1 cellular context compared by ENCODE assay signal in genomic region chr14:51625170-51625569, GRCh38.
TF ChIP-seq lines count a peak whose summit lies in the region.

No MANE protein-coding gene starts in this region.

TF ChIP-seq in GM12878, 131 proteins besides CTCF, POLR2A, EP300 and RAD21:
- TF ChIP-seq PBX3 (IDR thresholded peaks at IDR 0.05; ENCODE audit: insufficient replicate concordance, low read depth, low read length): no peak
- TF ChIP-seq BRCA1 (IDR thresholded peaks at IDR 0.05; ENCODE audit: low read depth, low read length): no peak
- TF ChIP-seq BCL3 (IDR thresholded peaks at IDR 0.05; ENCODE audit: borderline replicate concordance, insufficient read depth, low read depth, low read length, poor library complexity, severe bottlenecking): no peak
- no peak for TF ChIP-seq DPF2 (IDR thresholded peaks at IDR 0.05)
- peak; percentile 54; the same call in 1 of the 2 replicates for TF ChIP-seq TBL1XR1 (IDR thresholded peaks at IDR 0.05; ENCODE audit: low read depth, low read length)
- peak; percentile 10; the same call in 1 of the 2 replicates for TF ChIP-seq RUNX3 (IDR thresholded peaks at IDR 0.05; ENCODE audit: low read length)
- no peak for TF ChIP-seq BHLHE40 (IDR thresholded peaks at IDR 0.05; ENCODE audit: borderline replicate concordance in 1 of 2, low read depth in 2 of 2, low read length in 1 of 2)
- no peak for TF ChIP-seq SUZ12 (IDR thresholded peaks at IDR 0.05; ENCODE audit: unreplicated experiment)
- no peak for TF ChIP-seq JUNB (IDR thresholded peaks at IDR 0.05)
- no peak for TF ChIP-seq MLLT1 (IDR thresholded peaks at IDR 0.05)
- no peak for TF ChIP-seq ZNF622 (IDR thresholded peaks at IDR 0.05)
- TF ChIP-seq MEF2A (IDR thresholded peaks at IDR 0.05; ENCODE audit: insufficient read depth, low read depth, low read length): peak; percentile 70; the same call in 1 of the 2 replicates
- no peak for TF ChIP-seq IRF4 (IDR thresholded peaks at IDR 0.05; ENCODE audit: low read depth, low read length)
- no peak for TF ChIP-seq KLF5 (IDR thresholded peaks at IDR 0.05; ENCODE audit: partially characterized antibody)
- no peak for TF ChIP-seq SREBF2 (IDR thresholded peaks at IDR 0.05; ENCODE audit: low read length)
- no peak for TF ChIP-seq CBX3 (IDR thresholded peaks at IDR 0.05; ENCODE audit: borderline replicate concordance, low read depth)
- no peak for TF ChIP-seq PAX8 (IDR thresholded peaks at IDR 0.05)
- no peak for TF ChIP-seq E4F1 (IDR thresholded peaks at IDR 0.05; ENCODE audit: borderline replicate concordance, partially characterized antibody)
- TF ChIP-seq TCF3 (IDR thresholded peaks at IDR 0.05; ENCODE audit: borderline replicate concordance, insufficient read depth, low read depth, low read length): no peak
- TF ChIP-seq MYC (IDR thresholded peaks at IDR 0.05; ENCODE audit: insufficient read depth, insufficient read length, insufficient replicate concordance, low read length, severe bottlenecking): no peak
- TF ChIP-seq FOXM1 (IDR thresholded peaks at IDR 0.05; ENCODE audit: low read depth, low read length): no peak
- no peak for TF ChIP-seq EED (IDR thresholded peaks at IDR 0.05; ENCODE audit: low read depth)
- TF ChIP-seq NR2F1 (conservative IDR thresholded peaks at IDR 0.05): no peak
- TF ChIP-seq WRNIP1 (IDR thresholded peaks at IDR 0.05; ENCODE audit: borderline replicate concordance, low read depth, low read length): no peak
- TF ChIP-seq RB1 (IDR thresholded peaks at IDR 0.05; ENCODE audit: borderline replicate concordance): no peak
- no peak for TF ChIP-seq IKZF1 (conservative IDR thresholded peaks at IDR 0.05)
- TF ChIP-seq EZH2 (IDR thresholded peaks at IDR 0.05; ENCODE audit: borderline replicate concordance, control insufficient read depth, low read depth, low read length): no peak
- TF ChIP-seq NR2C1 (IDR thresholded peaks at IDR 0.05): no peak
- TF ChIP-seq NFIC (IDR thresholded peaks at IDR 0.05; ENCODE audit: low read depth, low read length): peak; percentile 53; the same call in 1 of the 2 replicates
